ENCODE assay signal across 17 cellular contexts in the genomic region with DNA sequence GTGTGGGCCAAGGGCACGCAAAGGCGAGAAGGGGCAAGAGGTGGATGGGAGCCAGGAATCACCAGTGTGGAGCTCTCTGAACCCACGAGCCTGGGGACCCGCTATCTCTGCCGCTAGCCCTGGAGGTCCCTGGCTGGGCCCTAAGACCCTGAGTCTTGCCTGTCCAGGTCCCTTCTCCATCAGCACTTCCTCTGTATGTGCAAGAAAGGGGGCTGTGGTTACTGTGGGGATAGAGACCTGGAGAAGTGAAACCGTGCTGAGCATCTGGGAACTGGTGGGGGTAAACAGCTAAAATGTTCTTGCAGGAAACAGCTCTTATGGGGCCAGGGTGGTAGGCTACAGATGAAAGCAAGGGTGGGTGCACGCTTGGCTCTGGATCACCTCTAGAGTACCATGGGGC. TPM values are rescaled to one million over a fixed set of nuclear protein-coding genes. Genes with fewer than 3 reads are reported as not detected.
DNase-seq lines count a peak whose midpoint lies in the region; ATAC-seq and TF ChIP-seq lines count a peak whose summit lies in the region.
"Had no signal": no experiment of that assay in that cellular context is flagged by ENCODE, and none has a peak within 500 bp of the region (broad histone marks: within the 10 kb centered on the region; RNA-seq: fewer than 3 reads in every experiment).

No MANE protein-coding gene starts in this region.

- TF ChIP-seq CTCF in NB4 (IDR thresholded peaks at IDR 0.05; ENCODE audit: low read depth, low read length) = no peak
- no peak for TF ChIP-seq CTCF in nephron progenitor cell (IDR thresholded peaks at IDR 0.05)
- TF ChIP-seq CTCF in neural progenitor cell (IDR thresholded peaks at IDR 0.05) = no peak

- no peaks in the 10 kb centered on the region for H3K36me3 ChIP-seq in neural progenitor cell

- H3K27me3 Mint-ChIP-seq in nephron progenitor cell (ENCODE audit: low read depth, poor library complexity) (peaks cover 26% of the 10 kb centered on the region), neural progenitor cell (ENCODE audit: insufficient read depth, low read depth) (peaks cover 9% of the 10 kb centered on the region)
- H3K27me3 Mint-ChIP-seq: CD4-positive, alpha-beta memory T cell had no signal

- H3K4me3 ChIP-seq in NB4 (ENCODE audit: low read depth, low read length) (peak overlapping the region; percentile 48), neural progenitor cell (no peak overlapping the region)

- H3K9me3 ChIP-seq in neural progenitor cell (ENCODE audit: low read depth) = no peaks in the 10 kb centered on the region

- peaks cover 6% of the 10 kb centered on the region for H3K4me1 Mint-ChIP-seq in nephron progenitor cell
- H3K4me1 Mint-ChIP-seq in neural progenitor cell = peaks cover 2% of the 10 kb centered on the region

- H3K4me1 ChIP-seq in neural progenitor cell = no peaks in the 10 kb centered on the region
- H3K4me1 ChIP-seq: parathyroid adenoma had no signal

- no peak overlapping the region for H3K9ac ChIP-seq in neural progenitor cell
- H3K9ac ChIP-seq: parathyroid adenoma had no signal

- DNase-seq in GF-D8 (lab: John Stamatoyannopoulos, UW) (peak; percentile 50), NB4 (ENCODE audit: low read depth) (peak; percentile 94), UCSD-AML1 (lab: John Stamatoyannopoulos, UW; ENCODE audit: unreplicated experiment) (peak; percentile 24), nephron progenitor cell (no peak), mucosa of gallbladder (ENCODE audit: low spot score) (no peak), neural progenitor cell (ENCODE audit: low spot score) (no peak), SW480 (ENCODE audit: low spot score) (no peak)
- DNase-seq: activated CD4-positive, alpha-beta T cell treated with anti-CD3 and anti-CD28 coated beads for 48 hours; CD4-positive, alpha-beta memory T cell; glutamatergic neuron; IMR-90; kidney; NCI-H1417; NCI-H226 had no signal

- no peaks in the 10 kb centered on the region for H3K27me3 ChIP-seq in neural progenitor cell

- no peak for ATAC-seq in GM18519 (IDR thresholded peaks at IDR 0.05; ENCODE audit: low FRiP score, unreplicated experiment)
- ATAC-seq: activated T-helper 17 cell treated with anti-CD3 and anti-CD28 coated beads, Interleukin-2, amount 50 U/mL, for 72 hours had no signal

- no peaks in the 10 kb centered on the region for H3K36me3 Mint-ChIP-seq in nephron progenitor cell (ENCODE audit: low read depth)
- no peaks in the 10 kb centered on the region for H3K36me3 Mint-ChIP-seq in neural progenitor cell
- H3K36me3 Mint-ChIP-seq: CD4-positive, alpha-beta memory T cell had no signal

- H3K4me3 Mint-ChIP-seq in nephron progenitor cell = no peak overlapping the region
- no peak overlapping the region for H3K4me3 Mint-ChIP-seq in neural progenitor cell
- H3K4me3 Mint-ChIP-seq: activated T-helper 17 cell treated with anti-CD3 and anti-CD28 coated beads, Interleukin-2, amount 50 U/mL, for 72 hours had no signal

- H3F3A ChIP-seq in neural progenitor cell (ENCODE audit: low read depth) = no peaks in the 10 kb centered on the region

- H3K4me2 ChIP-seq in neural progenitor cell = no peak overlapping the region

- no peak for TF ChIP-seq POLR2A in NB4 (IDR thresholded peaks at IDR 0.05; ENCODE audit: extremely low read depth, insufficient read length)

- no peaks in the 10 kb centered on the region for H3K9me3 Mint-ChIP-seq in nephron progenitor cell
- H3K9me3 Mint-ChIP-seq in neural progenitor cell = no peaks in the 10 kb centered on the region
- H3K9me3 Mint-ChIP-seq: activated T-helper 17 cell treated with anti-CD3 and anti-CD28 coated beads, Interleukin-2, amount 50 U/mL, for 72 hours had no signal

- H3K79me2 ChIP-seq in neural progenitor cell (ENCODE audit: low read depth) = no peaks in the 10 kb centered on the region
- H3K79me2 ChIP-seq: parathyroid adenoma had no signal

- peak overlapping the region; percentile 4 for H3K27ac Mint-ChIP-seq in nephron progenitor cell
- H3K27ac Mint-ChIP-seq in neural progenitor cell = no peak overlapping the region

- no peaks in the 10 kb centered on the region for H4K20me1 ChIP-seq in neural progenitor cell (ENCODE audit: low read depth)

- H3K27ac ChIP-seq in neural progenitor cell = no peak overlapping the region
- H3K27ac ChIP-seq: parathyroid adenoma had no signal

- no peak overlapping the region for H2AFZ ChIP-seq in neural progenitor cell (replicated peaks)
- H2AFZ ChIP-seq: parathyroid adenoma had no signal

RNA-seq across cellular contexts. Expression of a gene that starts 3.1 kb away (rescaled TPM):
- total RNA-seq in mucosa of gallbladder (1.8 TPM), neural progenitor cell (ENCODE audit: low replicate concordance) (not detected in 2 replicates)

Comparison
In these comparisons a context has a peak if more than half of its experiments do, and no peak if none do; other contexts are left out.
1. DNase-seq: peak in GF-D8 (single experiment), NB4 (single experiment) and UCSD-AML1 (single experiment); none in nephron progenitor cell (single experiment), mucosa of gallbladder (single experiment), neural progenitor cell (single experiment) and SW480 (single experiment).